7 cellular contexts compared by ENCODE assay signal in genomic region chr16:67104061-67104460, GRCh38. TPM values are rescaled to one million over a fixed set of nuclear protein-coding genes. Genes with fewer than 3 reads are reported as not detected.
DNase-seq lines count a peak whose midpoint lies in the region; ATAC-seq, FAIRE-seq and TF ChIP-seq lines count a peak whose summit lies in the region.
"Had no signal": no experiment of that assay in that cellular context is flagged by ENCODE, and none has a peak within 500 bp of the region (broad histone marks: within the 10 kb centered on the region; RNA-seq: fewer than 3 reads in every experiment).

No MANE protein-coding gene starts in this region.

- H3K4me2 ChIP-seq in astrocyte (ENCODE audit: low read length) = no peak overlapping the region

- TF ChIP-seq POLR2A in esophagus muscularis mucosa (IDR thresholded peaks at IDR 0.05; ENCODE audit: low read depth) = no peak

- H3K4me3 Mint-ChIP-seq in astrocyte (ENCODE audit: unreplicated experiment) (no peak overlapping the region), neural crest cell (peak overlapping the region; percentile 32)
- H3K4me3 Mint-ChIP-seq in CD8-positive, alpha-beta T cell = no peak overlapping the region
- H3K4me3 Mint-ChIP-seq: T-cell had no signal

- peaks cover 8% of the 10 kb centered on the region for H3K4me1 ChIP-seq in astrocyte (ENCODE audit: insufficient read depth, low read length)
- peaks cover 3% of the 10 kb centered on the region for H3K4me1 ChIP-seq in CD8-positive, alpha-beta T cell (ENCODE audit: insufficient read depth, low read length)
- H3K4me1 ChIP-seq in esophagus muscularis mucosa = peaks cover 0 to 4% (median 3%) of the 10 kb centered on the region in 4 donors

- H3K27me3 ChIP-seq in astrocyte (ENCODE audit: insufficient read depth, low read length) (no peaks in the 10 kb centered on the region), esophagus muscularis mucosa (no peaks in the 10 kb centered on the region)
- H3K27me3 ChIP-seq in CD8-positive, alpha-beta T cell (ENCODE audit: insufficient read depth, low read length) = no peaks in the 10 kb centered on the region

- intact Hi-C loops in CD8-positive, alpha-beta T cell (cut with DNase I, micrococcal nuclease) = no loop called here
- intact Hi-C loops in esophagus muscularis mucosa (cut with DNase I) = no loop called here

- no peak overlapping the region for H3K27ac Mint-ChIP-seq in astrocyte (ENCODE audit: unreplicated experiment)
- H3K27ac Mint-ChIP-seq in neural crest cell (ENCODE audit: unreplicated experiment) = no peak overlapping the region
- no peak overlapping the region for H3K27ac Mint-ChIP-seq in CD8-positive, alpha-beta T cell

- no peaks in the 10 kb centered on the region for H3K79me2 ChIP-seq in astrocyte (ENCODE audit: insufficient read depth, low read length)

- POLR2A ChIA-PET in CD8-positive, alpha-beta T cell (lab: Charles Lee) = no interaction called here

- peak; percentile 38 for TF ChIP-seq CTCF in astrocyte (IDR thresholded peaks at IDR 0.05; ENCODE audit: insufficient read depth, low read depth, low read length)
- TF ChIP-seq CTCF in neural crest cell (conservative IDR thresholded peaks at IDR 0.05) = peak; percentile 52
- TF ChIP-seq CTCF in CD8-positive, alpha-beta T cell (IDR thresholded peaks at IDR 0.05) = no peak
- TF ChIP-seq CTCF in esophagus muscularis mucosa (IDR thresholded peaks at IDR 0.05) = peak in 1 of 3 experiments; percentile 25

- CTCF ChIA-PET in CD8-positive, alpha-beta T cell (lab: Charles Lee) = interaction anchor here (0.6 to 6.7 kb wide), 6 partner anchors 51 to 127 kb away, joined by 3 to 54 read pairs (median 4); no protein-coding TSS in a partner anchor

- H3K9me3 Mint-ChIP-seq in astrocyte (ENCODE audit: unreplicated experiment) (peaks cover 2% of the 10 kb centered on the region), neural crest cell (no peaks in the 10 kb centered on the region)
- H3K9me3 Mint-ChIP-seq in CD8-positive, alpha-beta T cell = no peaks in the 10 kb centered on the region
- H3K9me3 Mint-ChIP-seq: T-cell had no signal

- ATAC-seq in CD8-positive, alpha-beta T cell = no peak
- ATAC-seq in HG02763 (IDR thresholded peaks at IDR 0.05; ENCODE audit: unreplicated experiment) = no peak

- H3K4me1 Mint-ChIP-seq in astrocyte (ENCODE audit: low read depth, unreplicated experiment) = peaks cover 16% of the 10 kb centered on the region
- H3K4me1 Mint-ChIP-seq in neural crest cell = no peaks in the 10 kb centered on the region
- no peaks in the 10 kb centered on the region for H3K4me1 Mint-ChIP-seq in CD8-positive, alpha-beta T cell (ENCODE audit: low read depth)

- no peak for FAIRE-seq in astrocyte (lab: Jason Lieb, UNC)

- no peak overlapping the region for H3K9ac ChIP-seq in astrocyte (ENCODE audit: low read length)

- H2AFZ ChIP-seq in astrocyte (ENCODE audit: low read depth, low read length) = no peak overlapping the region

- WGBS in esophagus muscularis mucosa = 53% methylated on average over 4 of the region's 4 CpGs

- no peak for TF ChIP-seq EP300 in esophagus muscularis mucosa (IDR thresholded peaks at IDR 0.05)

- H3K36me3 ChIP-seq in astrocyte (ENCODE audit: insufficient read depth, low read length) (peaks cover 7% of the 10 kb centered on the region), esophagus muscularis mucosa (peaks cover 0 to 25% (median 4%) of the 10 kb centered on the region in 4 donors)
- H3K36me3 ChIP-seq in CD8-positive, alpha-beta T cell (ENCODE audit: insufficient read depth, low read length) = no peaks in the 10 kb centered on the region

- H3K27ac ChIP-seq in astrocyte (ENCODE audit: low read depth, low read length) = no peak overlapping the region
- H3K27ac ChIP-seq in CD8-positive, alpha-beta T cell (ENCODE audit: low read depth, low read length) = no peak overlapping the region
- H3K27ac ChIP-seq in esophagus muscularis mucosa (replicated peaks in 1 of 4) = no peak overlapping the region

- no peaks in the 10 kb centered on the region for H3K27me3 Mint-ChIP-seq in astrocyte (ENCODE audit: low read depth, unreplicated experiment)
- no peaks in the 10 kb centered on the region for H3K27me3 Mint-ChIP-seq in neural crest cell (ENCODE audit: low read depth)
- H3K27me3 Mint-ChIP-seq in CD8-positive, alpha-beta T cell (ENCODE audit: low read depth) = no peaks in the 10 kb centered on the region
- H3K27me3 Mint-ChIP-seq: T-cell had no signal

- H3K4me3 ChIP-seq in astrocyte (ENCODE audit: insufficient read depth, low read depth, low read length) = no peak overlapping the region
- H3K4me3 ChIP-seq in CD8-positive, alpha-beta T cell (ENCODE audit: low read depth, low read length) = no peak overlapping the region
- no peak overlapping the region for H3K4me3 ChIP-seq in esophagus muscularis mucosa

- H3K36me3 Mint-ChIP-seq in astrocyte (ENCODE audit: low read depth, unreplicated experiment) (peaks cover 7% of the 10 kb centered on the region), neural crest cell (ENCODE audit: low read depth) (peaks cover 4% of the 10 kb centered on the region)
- H3K36me3 Mint-ChIP-seq in CD8-positive, alpha-beta T cell = peaks cover 7% of the 10 kb centered on the region

- H3K9me3 ChIP-seq in astrocyte (ENCODE audit: insufficient read depth, low read depth, low read length) (no peaks in the 10 kb centered on the region), esophagus muscularis mucosa (no peaks in the 10 kb centered on the region)
- no peaks in the 10 kb centered on the region for H3K9me3 ChIP-seq in CD8-positive, alpha-beta T cell (ENCODE audit: low read length)

- no peaks in the 10 kb centered on the region for H4K20me1 ChIP-seq in astrocyte (ENCODE audit: insufficient read depth, low read length)

- DNase-seq in HT-29 (ENCODE audit: low spot score) (peak; percentile 54), astrocyte (ENCODE audit: low read depth) (no peak), neural crest cell (ENCODE audit: low read depth, low spot score) (peak; percentile 7), esophagus muscularis mucosa (ENCODE audit: extremely low spot score) (no peak)
- no peak for DNase-seq in CD8-positive, alpha-beta T cell
- DNase-seq: T-cell had no signal

RNA-seq across cellular contexts. Expression of gene PHAF1, which starts 5.7 kb away (rescaled TPM):
- total RNA-seq in HT-29 (2014; rRNA removed; shearing (Covaris generic)) = 13.6 and 15.4 TPM in 2 replicates
- total RNA-seq in astrocyte = 16.1 and 17.1 TPM in 2 replicates
- 24.9 and 25.5 TPM in 2 replicates for total RNA-seq in neural crest cell
- 1 to 10 TPM; 9.6 to 9.7 TPM for total RNA-seq in CD8-positive, alpha-beta T cell
- 10 to 100 TPM; 11.4 to 23.7 (median 17.1) TPM for total RNA-seq in esophagus muscularis mucosa

RNA-seq across cellular contexts. Expression of gene B3GNT9, which starts 46.7 kb away (rescaled TPM):
- total RNA-seq in HT-29 (2014; rRNA removed; shearing (Covaris generic)) = 10.7 and 13.5 TPM in 2 replicates
- total RNA-seq in astrocyte (7.6 and 9.4 TPM in 2 replicates), neural crest cell (4.5 and 5.1 TPM in 2 replicates), esophagus muscularis mucosa (10 to 100 TPM; 17.4 to 26.1 (median 19.2) TPM)
- total RNA-seq in CD8-positive, alpha-beta T cell = 1 to 10 TPM in 1 of 2 experiments, under 1 TPM in 1; 0.58 to 1.2 TPM

RNA-seq across cellular contexts. Expression of gene TRADD, which starts 55.6 kb away (rescaled TPM):
- total RNA-seq in HT-29 (2014; rRNA removed; shearing (Covaris generic)) = 33.6 and 35.4 TPM in 2 replicates
- total RNA-seq in astrocyte = 10.1 and 11.0 TPM in 2 replicates
- 0.68 and 0.70 TPM in 2 replicates for total RNA-seq in neural crest cell
- total RNA-seq in CD8-positive, alpha-beta T cell = 10 to 100 TPM; 15.5 to 17.1 TPM
- total RNA-seq in esophagus muscularis mucosa = 10 to 100 TPM; 26.6 to 53.4 (median 42.7) TPM

RNA-seq across cellular contexts. Expression of gene FBXL8, which starts 55.7 kb away (rescaled TPM):
- total RNA-seq in HT-29 (2014; rRNA removed; shearing (Covaris generic)) = 27.7 and 34.6 TPM in 2 replicates
- total RNA-seq in astrocyte (5.6 and 6.8 TPM in 2 replicates), neural crest cell (0.44 TPM in 1 of 2 replicates, not detected in the other), esophagus muscularis mucosa (10 to 100 TPM; 10.3 to 22.1 (median 15.1) TPM)
- total RNA-seq in CD8-positive, alpha-beta T cell = 1 to 10 TPM; 4.4 to 6.4 TPM

Comparison
In these comparisons a context has a peak if more than half of its experiments do, and no peak if none do; other contexts are left out.
1. DNase-seq: peak in HT-29 (single experiment) and neural crest cell (single experiment); none in astrocyte (single experiment), CD8-positive, alpha-beta T cell (0 of 7) and esophagus muscularis mucosa (single experiment).